In the genomic region with DNA sequence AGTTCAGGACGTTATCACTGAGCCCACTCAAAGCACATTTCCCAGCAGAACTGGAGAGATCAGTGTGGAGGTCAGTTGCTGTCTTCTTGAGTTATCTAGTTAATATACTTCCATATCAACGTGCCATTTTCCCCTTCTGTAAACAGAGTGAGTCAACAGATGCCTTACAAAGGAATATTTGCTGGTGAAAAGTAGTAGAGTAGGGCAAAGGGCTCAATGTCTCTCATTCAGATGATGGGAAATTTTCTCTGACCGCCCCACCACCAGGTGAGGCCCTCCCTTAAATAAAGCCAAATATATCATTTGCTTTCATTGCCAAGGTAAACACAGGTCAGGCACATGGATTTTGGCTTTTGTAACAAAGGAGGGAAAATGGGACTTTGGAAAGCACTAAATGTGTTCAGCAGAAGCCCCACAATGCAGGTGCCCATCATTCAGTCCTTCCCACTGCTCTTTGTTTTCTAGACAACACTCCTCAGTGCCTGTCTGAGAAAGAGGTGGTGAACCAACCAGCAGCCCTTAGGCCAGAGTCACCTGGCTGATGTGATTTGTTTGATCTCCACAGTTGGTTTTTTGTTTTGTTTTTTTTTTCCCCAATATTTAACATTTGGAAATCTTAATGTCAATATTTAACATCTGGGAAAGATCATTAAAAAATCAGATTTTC, we compare ENCODE assay signal across 19 cellular contexts. TPM values are rescaled to one million over a fixed set of nuclear protein-coding genes. Genes with fewer than 3 reads are reported as not detected.
DNase-seq lines count a peak whose midpoint lies in the region; ATAC-seq and TF ChIP-seq lines count a peak whose summit lies in the region.
"Had no signal": no experiment of that assay in that cellular context is flagged by ENCODE, and none has a peak within 500 bp of the region (broad histone marks: within the 10 kb centered on the region; RNA-seq: fewer than 3 reads in every experiment).

No MANE protein-coding gene starts in this region.

- H3K18ac ChIP-seq in IMR-90 (ENCODE audit: low read depth, low read length) = peak overlapping the region; percentile 31; the same call in 1 of the 2 replicates

- H3K9ac ChIP-seq in IMR-90 (ENCODE audit: low read depth, low read length) = no peak overlapping the region
- no peak overlapping the region for H3K9ac ChIP-seq in smooth muscle cell (ENCODE audit: low read depth)
- H3K9ac ChIP-seq: BLaER1 treated with 17β-estradiol and CSF1 and Interleukin-3, amounts not matched to agents 10 nM and 100 nM had no signal

- CTCF ChIA-PET in IMR-90 (lab: Yijun Ruan, JAX) = no interaction called here

- no peak overlapping the region for H4K91ac ChIP-seq in IMR-90 (ENCODE audit: insufficient read depth, low read depth, low read length)

- peaks cover 6% of the 10 kb centered on the region for H3K4me1 ChIP-seq in IMR-90 (ENCODE audit: control insufficient read depth, insufficient read depth, low read length)
- H3K4me1 ChIP-seq in body of pancreas = peaks cover 17% of the 10 kb centered on the region
- H3K4me1 ChIP-seq in smooth muscle cell (ENCODE audit: low read depth) = no peaks in the 10 kb centered on the region
- H3K4me1 ChIP-seq: BLaER1 treated with 17β-estradiol and CSF1 and Interleukin-3, amounts not matched to agents 10 nM and 100 nM; psoas muscle had no signal

- H2AK9ac ChIP-seq in IMR-90 (replicated peaks; ENCODE audit: low read depth, low read length, poor library complexity) = no peak overlapping the region

- no peaks in the 10 kb centered on the region for H3K36me3 ChIP-seq in IMR-90 (ENCODE audit: control insufficient read depth, insufficient read depth, low read length)
- no peaks in the 10 kb centered on the region for H3K36me3 ChIP-seq in body of pancreas (replicated peaks in 1 of 2; ENCODE audit: insufficient read depth in 1 of 2, low read depth in 2 of 2)
- H3K36me3 ChIP-seq in smooth muscle cell (ENCODE audit: low read depth) = no peaks in the 10 kb centered on the region
- H3K36me3 ChIP-seq: BLaER1 treated with 17β-estradiol and CSF1 and Interleukin-3, amounts not matched to agents 10 nM and 100 nM; brain microvascular endothelial cell; heart right ventricle; stomach had no signal

- no peaks in the 10 kb centered on the region for H3K79me2 ChIP-seq in smooth muscle cell (ENCODE audit: low read depth)

- no peak overlapping the region for H4K5ac ChIP-seq in IMR-90 (ENCODE audit: low read depth, low read length)

- peak; percentile 78 for ATAC-seq in IMR-90 (ENCODE audit: low read depth)
- ATAC-seq in body of pancreas = peak; percentile 62
- no peak for ATAC-seq in HG02870 (IDR thresholded peaks at IDR 0.05; ENCODE audit: unreplicated experiment)
- ATAC-seq: heart right ventricle; naive thymus-derived CD4-positive, alpha-beta T cell; psoas muscle had no signal

- no peak overlapping the region for H2BK5ac ChIP-seq in IMR-90 (ENCODE audit: low read depth, low read length, poor library complexity, severe bottlenecking)

- TF ChIP-seq RAD21 in IMR-90 (IDR thresholded peaks at IDR 0.05; ENCODE audit: low read length) = no peak

- H2BK120ac ChIP-seq in IMR-90 (ENCODE audit: low read depth, low read length) = no peak overlapping the region

- WGBS in IMR-90 (ENCODE audit: extremely low coverage in 2 of 2, insufficient read length in 1 of 2), 2 experiments = no CpG with 5 or more reads among the region's 3 CpGs
- WGBS in body of pancreas, 2 donors = 10 to 13% methylated on average over 3 of the region's 3 CpGs
- 43% methylated on average over 3 of the region's 3 CpGs for WGBS in smooth muscle cell (ENCODE audit: low lambda C conversion rate)

- H3K4me3 ChIP-seq in IMR-90 (ENCODE audit: insufficient read depth, low read depth, low read length) (no peak overlapping the region), body of pancreas (no peak overlapping the region), smooth muscle cell (no peak overlapping the region)
- H3K4me3 ChIP-seq: BLaER1 treated with 17β-estradiol and CSF1 and Interleukin-3, amounts not matched to agents 10 nM and 100 nM; heart right ventricle; psoas muscle; stomach had no signal

- no peaks in the 10 kb centered on the region for H3K79me1 ChIP-seq in IMR-90 (ENCODE audit: low read depth in 1 of 2, low read length in 2 of 2)

- intact Hi-C loops in IMR-90 (cut with micrococcal nuclease) = no loop called here
- intact Hi-C loops in body of pancreas (cut with DNase I) = no loop called here

- dilution Hi-C loops in IMR-90 (cut with HindIII; ENCODE audit: low sequenced_read_pairs, unreplicated experiment) = no loop called here

- H3K4me2 ChIP-seq in IMR-90 (ENCODE audit: low read depth, low read length) (peak overlapping the region; percentile 43; the same call in 1 of the 2 replicates), smooth muscle cell (no peak overlapping the region)
- H3K4me2 ChIP-seq: BLaER1 treated with 17β-estradiol and CSF1 and Interleukin-3, amounts not matched to agents 10 nM and 100 nM had no signal

- BruUV-seq in IMR-90 (replicated peaks; lab: Mats Ljungman, UMichigan) = no TSS peak

- TF ChIP-seq CTCF in IMR-90 (conservative IDR thresholded peaks at IDR 0.05; ENCODE audit: low read depth, low read length) (no peak), body of pancreas (IDR thresholded peaks at IDR 0.05) (peak in 2 of 7 experiments; percentile 2 to 8), smooth muscle cell (IDR thresholded peaks at IDR 0.05; ENCODE audit: borderline replicate concordance, insufficient read depth, poor library complexity, severe bottlenecking) (no peak)

- H2AK5ac ChIP-seq in IMR-90 (ENCODE audit: low read depth, low read length) = peak overlapping the region; percentile 49; the same call in 1 of the 2 replicates

- no peak overlapping the region for H2BK15ac ChIP-seq in IMR-90 (ENCODE audit: low read depth, low read length)

- H3K4ac ChIP-seq in IMR-90 (ENCODE audit: low read depth, low read length) = no peak overlapping the region

- no peak overlapping the region for H3K23ac ChIP-seq in IMR-90 (ENCODE audit: low read depth, low read length)

- no peaks in the 10 kb centered on the region for H3K9me3 ChIP-seq in IMR-90 (ENCODE audit: control insufficient read depth, insufficient read depth, low read length)
- no peaks in the 10 kb centered on the region for H3K9me3 ChIP-seq in body of pancreas
- no peaks in the 10 kb centered on the region for H3K9me3 ChIP-seq in smooth muscle cell (replicated peaks; ENCODE audit: low read depth)
- H3K9me3 ChIP-seq: BLaER1 treated with 17β-estradiol and CSF1 and Interleukin-3, amounts not matched to agents 10 nM and 100 nM; heart right ventricle; psoas muscle; stomach had no signal

- H2AFZ ChIP-seq in IMR-90 (replicated peaks; ENCODE audit: low read length, poor library complexity) = no peak overlapping the region
- H2AFZ ChIP-seq in smooth muscle cell (ENCODE audit: low read depth) = peak overlapping the region; percentile 45

- no peaks in the 10 kb centered on the region; the same call in 1 of the 2 replicates for H3K9me1 ChIP-seq in IMR-90 (ENCODE audit: insufficient read depth, low read length)

- no peak overlapping the region for H3K27ac ChIP-seq in IMR-90 (ENCODE audit: insufficient read depth, low read length)
- peak overlapping the region in 2 of 4 donors; percentile 12 to 61 for H3K27ac ChIP-seq in body of pancreas
- H3K27ac ChIP-seq in smooth muscle cell (ENCODE audit: low read depth) = no peak overlapping the region
- H3K27ac ChIP-seq: BLaER1 treated with 17β-estradiol and CSF1 and Interleukin-3, amounts not matched to agents 10 nM and 100 nM; brain microvascular endothelial cell; heart right ventricle; psoas muscle; RWPE1 had no signal

- H3K56ac ChIP-seq in IMR-90 (ENCODE audit: extremely low read depth, insufficient read depth, low read length) = no peak overlapping the region

- TF ChIP-seq POLR2A in IMR-90 (IDR thresholded peaks at IDR 0.05; ENCODE audit: low read depth, low read length) (no peak), body of pancreas (IDR thresholded peaks at IDR 0.05) (no peak)

- H4K20me1 ChIP-seq in IMR-90 (ENCODE audit: insufficient read depth, low read length) (no peaks in the 10 kb centered on the region), smooth muscle cell (ENCODE audit: low read depth) (no peaks in the 10 kb centered on the region)
- H4K20me1 ChIP-seq: BLaER1 treated with 17β-estradiol and CSF1 and Interleukin-3, amounts not matched to agents 10 nM and 100 nM had no signal

- peak overlapping the region in 1 of 2 experiments; percentile 19; a peak in 1 of 4 replicates for H4K8ac ChIP-seq in IMR-90 (ENCODE audit: low read depth in 2 of 2, low read length in 2 of 2)

- DNase-seq in IMR-90 (peak; percentile 38), NCI-H2196 treated with DMSO at 0.1 percent for 48 hours (lab: John Stamatoyannopoulos, UW; ENCODE audit: unreplicated experiment) (peak; percentile 65), body of pancreas (peak in 1 of 4 donors; percentile 10), smooth muscle cell (lab: John Stamatoyannopoulos, UW; ENCODE audit: unreplicated experiment) (no peak), HK-2 (ENCODE audit: unreplicated experiment) (no peak), 8988T (no peak)
- DNase-seq: activated CD4-positive, CD25-positive, alpha-beta regulatory T cell treated with anti-CD3 and anti-CD28 coated beads, Interleukin-2, amount 50 U/mL, for 72 hours; activated naive CD4-positive, alpha-beta T cell treated with anti-CD3 and anti-CD28 coated beads, Interleukin-2, amount 10 ng/mL, durations not matched to agents 7 days and 5 days; brain microvascular endothelial cell; heart right ventricle; kidney glomerular epithelial cell; naive thymus-derived CD4-positive, alpha-beta T cell; NCI-H524 treated with DMSO at 0.1 percent for 48 hours; psoas muscle; stomach; T-helper 1 cell had no signal

- no peak overlapping the region for H2BK20ac ChIP-seq in IMR-90 (ENCODE audit: low read depth, low read length)

- H3K27me3 ChIP-seq in IMR-90 (ENCODE audit: control insufficient read depth, insufficient read depth, low read length) = no peaks in the 10 kb centered on the region
- H3K27me3 ChIP-seq in body of pancreas = no peaks in the 10 kb centered on the region
- H3K27me3 ChIP-seq in smooth muscle cell (ENCODE audit: low read depth) = no peaks in the 10 kb centered on the region
- H3K27me3 ChIP-seq: BLaER1 treated with 17β-estradiol and CSF1 and Interleukin-3, amounts not matched to agents 10 nM and 100 nM; brain microvascular endothelial cell; heart right ventricle; stomach had no signal

- POLR2A ChIA-PET in IMR-90 (lab: Charles Lee; ENCODE audit: unreplicated experiment) = no interaction called here

- peak overlapping the region; percentile 53; the same call in 1 of the 2 replicates for H3K14ac ChIP-seq in IMR-90 (replicated peaks; ENCODE audit: low read depth, low read length)

- H3F3A ChIP-seq in smooth muscle cell (ENCODE audit: low read depth) = no peaks in the 10 kb centered on the region

- in situ Hi-C loops in IMR-90 (cut with MboI; ENCODE audit: low sequenced_read_pairs) = no loop called here

TF ChIP-seq in IMR-90, 13 proteins besides CTCF, POLR2A, EP300 and RAD21 (continues in another document):
- TF ChIP-seq BHLHE40 (IDR thresholded peaks at IDR 0.05; ENCODE audit: low read depth, low read length) = no peak

RNA-seq across cellular contexts. Expression of a gene that starts 40.5 kb away (rescaled TPM):
- total RNA-seq in IMR-90 (2012; rRNA removed) (0.36 and 0.56 TPM in 2 replicates), body of pancreas (1 to 10 TPM in 1 of 2 donors, under 1 TPM in 1; 0.66 to 1.3 TPM), smooth muscle cell (0.54 and 2.7 TPM in 2 replicates)
- polyA plus RNA-seq in IMR-90 (2012; rRNA removed) (0.27 and 0.34 TPM in 2 replicates), smooth muscle cell (0.66 and 1.0 TPM in 2 replicates)
- 0.17 TPM in 1 of 2 replicates, not detected in the other for polyA plus RNA-seq in IMR-90 (2012; cell fraction: cytosol; rRNA removed)
- polyA plus RNA-seq in IMR-90 (2012; cell fraction: nucleus; rRNA removed; ENCODE audit: low replicate concordance) = 0.16 TPM in 1 of 2 replicates, not detected in the other

Comparison
In these comparisons a context has a peak if more than half of its experiments do, and no peak if none do; other contexts are left out.
1. DNase-seq: peak in IMR-90 (single experiment) and NCI-H2196 treated with DMSO at 0.1 percent for 48 hours (single experiment); none in smooth muscle cell (single experiment), HK-2 (single experiment) and 8988T (single experiment).